22 cellular contexts compared by ENCODE assay signal in the genomic region with DNA sequence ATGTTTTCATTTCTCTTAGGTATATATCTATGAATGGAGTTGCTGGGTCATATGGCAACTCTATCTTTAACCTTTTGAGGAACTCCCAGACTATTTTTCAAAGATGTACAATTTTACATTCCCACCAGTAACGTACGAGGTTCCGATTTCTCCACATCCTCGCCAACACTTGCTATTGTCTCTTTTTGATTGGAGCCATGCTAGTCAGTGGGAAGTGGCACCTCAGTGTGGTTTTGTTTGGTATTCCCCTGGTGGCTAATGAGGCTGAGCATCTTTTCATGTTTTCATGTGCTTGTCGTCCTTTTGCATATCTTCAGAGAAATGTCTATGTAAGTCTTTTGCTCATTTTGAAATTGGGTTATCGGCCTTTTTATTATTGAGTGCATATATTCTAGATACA.
"Had no signal": no experiment of that assay in that cellular context is flagged by ENCODE, and none has a peak within 500 bp of the region (broad histone marks: within the 10 kb centered on the region; RNA-seq: fewer than 3 reads in every experiment).

No MANE protein-coding gene starts in this region.

- H3K36me3 ChIP-seq: esophagus muscularis mucosa, gastroesophageal sphincter, heart right ventricle, left lung, lower lobe of right lung had no signal

- H3K27me3 ChIP-seq: esophagus muscularis mucosa, foreskin keratinocyte, gastroesophageal sphincter had no signal

- FAIRE-seq: colon, endothelial cell of umbilical vein, frontal cortex, islet of Langerhans, keratinocyte had no signal

- H3K9me3 ChIP-seq: esophagus muscularis mucosa, gastroesophageal sphincter, left lung, lower lobe of right lung, mucosa of descending colon had no signal

- H3K4me1 ChIP-seq: esophagus muscularis mucosa, foreskin keratinocyte, gastroesophageal sphincter, heart right ventricle, left lung, lower lobe of right lung had no signal

- H3K27ac ChIP-seq: coronary artery, dorsolateral prefrontal cortex, esophagus muscularis mucosa, foreskin keratinocyte, gastroesophageal sphincter, heart right ventricle, left lung, lower lobe of right lung had no signal

- ATAC-seq: foreskin keratinocyte, gastroesophageal sphincter, heart right ventricle, left cardiac atrium, left lung, left ventricle myocardium superior, lower lobe of right lung, mucosa of descending colon had no signal

- H3K4me3 ChIP-seq: coronary artery, dorsolateral prefrontal cortex, esophagus muscularis mucosa, gastroesophageal sphincter, heart right ventricle, left lung, lower lobe of right lung, mucosa of descending colon had no signal

- DNase-seq: dermis blood vessel endothelial cell; dorsolateral prefrontal cortex; effector CD4-positive, alpha-beta T cell; effector memory CD4-positive, alpha-beta T cell; foreskin keratinocyte; heart right ventricle; hippocampal formation; left cardiac atrium; left lung; left ventricle myocardium superior; lower lobe of right lung; mesenchymal stem cell; mucosa of descending colon; naive B cell had no signal
